In the genomic region with DNA sequence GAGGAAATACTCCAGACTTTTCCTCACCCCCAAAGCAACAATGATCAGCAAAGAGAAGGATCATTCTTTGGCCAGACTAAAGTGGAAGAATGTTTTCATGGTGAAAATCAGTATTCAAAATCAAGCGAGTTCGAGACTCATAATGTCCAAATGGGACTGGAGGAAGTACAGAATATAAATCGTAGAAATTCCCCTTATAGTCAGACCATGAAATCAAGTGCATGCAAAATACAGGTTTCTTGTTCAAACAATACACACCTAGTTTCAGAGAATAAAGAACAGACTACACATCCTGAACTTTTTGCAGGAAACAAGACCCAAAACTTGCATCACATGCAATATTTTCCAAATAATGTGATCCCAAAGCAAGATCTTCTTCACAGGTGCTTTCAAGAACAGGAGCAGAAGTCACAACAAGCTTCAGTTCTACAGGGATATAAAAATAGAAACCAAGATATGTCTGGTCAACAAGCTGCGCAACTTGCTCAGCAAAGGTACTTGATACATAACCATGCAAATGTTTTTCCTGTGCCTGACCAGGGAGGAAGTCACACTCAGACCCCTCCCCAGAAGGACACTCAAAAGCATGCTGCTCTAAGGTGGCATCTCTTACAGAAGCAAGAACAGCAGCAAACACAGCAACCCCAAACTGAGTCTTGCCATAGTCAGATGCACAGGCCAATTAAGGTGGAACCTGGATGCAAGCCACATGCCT, we compare ENCODE assay signal across 13 cellular contexts.
DNase-seq lines count a peak whose midpoint lies in the region; ATAC-seq and TF ChIP-seq lines count a peak whose summit lies in the region.
"Had no signal": no experiment of that assay in that cellular context is flagged by ENCODE, and none has a peak within 500 bp of the region (broad histone marks: within the 10 kb centered on the region; RNA-seq: fewer than 3 reads in every experiment).

No MANE protein-coding gene starts in this region.

- H3K27me3 Mint-ChIP-seq in CD4-positive, alpha-beta T cell: no peaks in the 10 kb centered on the region
- H3K27me3 Mint-ChIP-seq: CD4-positive, alpha-beta memory T cell had no signal

- H3K4me1 Mint-ChIP-seq in CD4-positive, alpha-beta T cell (ENCODE audit: low read depth): peaks cover 5% of the 10 kb centered on the region

- H4K20me1 ChIP-seq in PC-3 (ENCODE audit: low read length): no peaks in the 10 kb centered on the region

- TSS peak; percentile 18 for BruUV-seq in PC-3 (replicated peaks; lab: Mats Ljungman, UMichigan)

- no peak overlapping the region for H3K27ac Mint-ChIP-seq in CD4-positive, alpha-beta T cell

- no peak overlapping the region for H3K4me2 ChIP-seq in PC-3 (ENCODE audit: low read length)

- POLR2A ChIA-PET in PC-3 (lab: Charles Lee; ENCODE audit: unreplicated experiment): no interaction called here
- POLR2A ChIA-PET in CD4-positive, alpha-beta T cell (lab: Charles Lee): no interaction called here

- no peaks in the 10 kb centered on the region for H3K9me2 ChIP-seq in PC-3 (replicated peaks; ENCODE audit: low read length)

- intact Hi-C loops in PC-3 (cut with micrococcal nuclease): no loop called here
- intact Hi-C loops in CD4-positive, alpha-beta T cell (cut with DNase I, micrococcal nuclease): no loop called here
- intact Hi-C loops in dorsolateral prefrontal cortex (cut with DNase I): loop anchor here in 1 of 2 donors (10.0 kb wide), 1 partner anchor 238 kb away; a partner anchor contains a TSS

- H3K27me3 ChIP-seq in PC-3 (ENCODE audit: low read length) (no peaks in the 10 kb centered on the region), dorsolateral prefrontal cortex (no peaks in the 10 kb centered on the region)
- H3K27me3 ChIP-seq in CD4-positive, alpha-beta T cell (ENCODE audit: control insufficient read depth, insufficient read depth, low read length): no peaks in the 10 kb centered on the region
- H3K27me3 ChIP-seq: upper lobe of right lung had no signal

- no peak overlapping the region for H3K4me3 ChIP-seq in PC-3 (ENCODE audit: low read length)
- H3K4me3 ChIP-seq in dorsolateral prefrontal cortex: no peak overlapping the region
- H3K4me3 ChIP-seq: upper lobe of right lung had no signal

- ATAC-seq in GM18498 (IDR thresholded peaks at IDR 0.05; ENCODE audit: unreplicated experiment) (peak; percentile 96), GM19395 (IDR thresholded peaks at IDR 0.05; ENCODE audit: unreplicated experiment) (peak; percentile 92), HG02938 (IDR thresholded peaks at IDR 0.05; ENCODE audit: unreplicated experiment) (peak; percentile 73), PC-3 (no peak)
- no peak for ATAC-seq in CD4-positive, alpha-beta T cell (ENCODE audit: poor library complexity)
- ATAC-seq: upper lobe of right lung had no signal

- H3K9me3 ChIP-seq in PC-3 (ENCODE audit: low read length): no peaks in the 10 kb centered on the region
- H3K9me3 ChIP-seq in CD4-positive, alpha-beta T cell (ENCODE audit: control insufficient read depth, low read length): no peaks in the 10 kb centered on the region
- H3K9me3 ChIP-seq: upper lobe of right lung had no signal

- no peak for TF ChIP-seq CTCF in PC-3 (conservative IDR thresholded peaks at IDR 0.05; ENCODE audit: low read depth, low read length)
- TF ChIP-seq CTCF in CD4-positive, alpha-beta T cell (IDR thresholded peaks at IDR 0.05): no peak
- TF ChIP-seq CTCF in dorsolateral prefrontal cortex (IDR thresholded peaks at IDR 0.05 in 54 of 56, conservative IDR thresholded peaks at IDR 0.05 in 2 of 56; ENCODE audit: low read depth in 1 of 56, partially characterized antibody in 56 of 56): no peak

- no peaks in the 10 kb centered on the region for H3K36me3 ChIP-seq in PC-3 (ENCODE audit: low read depth, low read length)

- no peak overlapping the region for H2AFZ ChIP-seq in PC-3 (ENCODE audit: low read length)

- no peak overlapping the region for H3K4me3 Mint-ChIP-seq in CD4-positive, alpha-beta T cell
- H3K4me3 Mint-ChIP-seq: CD4-positive, alpha-beta memory T cell had no signal

- H3K79me2 ChIP-seq in PC-3 (ENCODE audit: low read length): no peaks in the 10 kb centered on the region

- DNase-seq in PC-3 (no peak), dorsolateral prefrontal cortex (no peak)
- DNase-seq in CD4-positive, alpha-beta T cell: no peak
- DNase-seq in activated CD4-positive, CD25-positive, alpha-beta regulatory T cell (lab: John Stamatoyannopoulos, UW): no peak
- no peak for DNase-seq in activated naive CD4-positive, alpha-beta T cell treated with anti-CD3 and anti-CD28 coated beads, Interleukin-2, amount 50 U/mL, for 16 hours
- DNase-seq: activated CD4-positive, alpha-beta T cell treated with anti-CD3 and anti-CD28 coated beads, Interleukin-2, amount 50 U/mL, for 4 hours; CD4-positive, alpha-beta memory T cell; NCI-H1417 treated with DMSO at 0.1 percent for 48 hours; upper lobe of right lung had no signal

- H3F3A ChIP-seq in PC-3 (ENCODE audit: low read length, unreplicated experiment): no peaks in the 10 kb centered on the region

- no peak overlapping the region for H3K27ac ChIP-seq in PC-3 (ENCODE audit: low read length)
- H3K27ac ChIP-seq in CD4-positive, alpha-beta T cell (ENCODE audit: low read depth, low read length): no peak overlapping the region
- no peak overlapping the region for H3K27ac ChIP-seq in dorsolateral prefrontal cortex
- H3K27ac ChIP-seq: RWPE1, upper lobe of right lung had no signal

- CTCF ChIA-PET in PC-3 (lab: Charles Lee): no interaction called here
- CTCF ChIA-PET in CD4-positive, alpha-beta T cell (lab: Charles Lee): interaction anchor here (1.2 kb wide), 1 partner anchor 22 kb away, joined by 3 read pairs; no protein-coding TSS in a partner anchor

- no peaks in the 10 kb centered on the region for H3K4me1 ChIP-seq in PC-3 (ENCODE audit: insufficient read depth, low read length)
- H3K4me1 ChIP-seq: upper lobe of right lung had no signal

- peaks cover 79% of the 10 kb centered on the region for H3K36me3 Mint-ChIP-seq in CD4-positive, alpha-beta T cell (ENCODE audit: low read depth)

- H3K9ac ChIP-seq in PC-3 (ENCODE audit: low read length): no peak overlapping the region

- H3K9me3 Mint-ChIP-seq in CD4-positive, alpha-beta T cell: no peaks in the 10 kb centered on the region
- H3K9me3 Mint-ChIP-seq: CD4-positive, alpha-beta memory T cell had no signal

Comparison
In these comparisons a context has a peak if more than half of its experiments do, and no peak if none do; other contexts are left out.
1. ATAC-seq: peak in GM18498 (single experiment), GM19395 (single experiment) and HG02938 (single experiment); none in PC-3 (single experiment) and CD4-positive, alpha-beta T cell (single experiment).